8 cellular contexts compared by ENCODE assay signal in the genomic region with DNA sequence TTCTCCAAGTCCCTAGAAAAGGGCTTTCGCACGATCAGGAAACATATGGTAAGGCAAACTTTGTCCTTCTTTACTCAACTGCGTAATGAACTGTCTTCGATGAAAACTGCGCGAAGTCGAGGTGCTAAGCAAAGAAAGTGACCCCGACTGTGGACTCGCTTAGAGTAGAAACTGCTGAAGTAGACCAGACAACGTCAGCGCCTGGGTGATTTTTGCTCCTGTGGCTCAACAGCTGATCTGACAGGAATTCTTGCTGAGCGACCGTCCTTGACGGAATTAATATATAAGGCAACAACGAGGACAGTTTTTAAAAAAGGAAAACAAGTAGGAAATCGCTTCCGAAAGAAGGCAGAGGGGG. TPM values are rescaled to one million over a fixed set of nuclear protein-coding genes. Genes with fewer than 3 reads are reported as not detected.
DNase-seq lines count a peak whose midpoint lies in the region; TF ChIP-seq lines count a peak whose summit lies in the region.

No MANE protein-coding gene starts in this region.

- no peaks in the 10 kb centered on the region for H3K9me3 Mint-ChIP-seq in activated CD4-positive, alpha-beta memory T cell treated with anti-CD3 and anti-CD28 coated beads for 36 hours

- H3K9ac ChIP-seq in mucosa of stomach (ENCODE audit: low read length): peak overlapping the region; percentile 99

- DNase-seq in DMS53 (lab: John Stamatoyannopoulos, UW) (peak; percentile 56), DMS53 treated with DMSO at 0.1 percent for 48 hours (lab: John Stamatoyannopoulos, UW; ENCODE audit: unreplicated experiment) (no peak), HuH-7.5 (ENCODE audit: low spot score) (peak; percentile 16), fibroblast of gingiva (ENCODE audit: low read depth) (peak; percentile 22), vagina (ENCODE audit: extremely low spot score in 2 of 2) (no peak), HPDE6-E6E7 (ENCODE audit: extremely low spot score) (no peak)
- DNase-seq in activated CD4-positive, alpha-beta memory T cell treated with anti-CD3 and anti-CD28 coated beads for 36 hours: peak; percentile 37

- H3K27ac ChIP-seq in vagina: peak overlapping the region; percentile 97

- no peak for TF ChIP-seq CTCF in vagina (IDR thresholded peaks at IDR 0.05)

- H3K4me1 Mint-ChIP-seq in activated CD4-positive, alpha-beta memory T cell treated with anti-CD3 and anti-CD28 coated beads for 36 hours (ENCODE audit: low read depth): peaks cover 19% of the 10 kb centered on the region

- POLR2A ChIA-PET in activated CD4-positive, alpha-beta memory T cell treated with anti-CD3 and anti-CD28 coated beads for 36 hours (lab: Charles Lee): interaction anchor here (1.0 to 1.9 kb wide), 8 partner anchors 10 to 120 kb away, joined by 4 to 15 read pairs (median 5); partner anchors contain the start of gene APH1B

- no peak for TF ChIP-seq POLR2A in vagina (IDR thresholded peaks at IDR 0.05)

- H3K27me3 Mint-ChIP-seq in activated CD4-positive, alpha-beta memory T cell treated with anti-CD3 and anti-CD28 coated beads for 36 hours: no peaks in the 10 kb centered on the region

- H3K4me3 ChIP-seq in mucosa of stomach (ENCODE audit: low read length) (peak overlapping the region; percentile 91), vagina (peak overlapping the region; percentile 84 to 92)

- peak overlapping the region; percentile 96 for H3K27ac Mint-ChIP-seq in activated CD4-positive, alpha-beta memory T cell treated with anti-CD3 and anti-CD28 coated beads for 36 hours

- H3K4me3 Mint-ChIP-seq in activated CD4-positive, alpha-beta memory T cell treated with anti-CD3 and anti-CD28 coated beads for 36 hours: peak overlapping the region; percentile 96

- H3K27me3 ChIP-seq in mucosa of stomach (ENCODE audit: control insufficient read depth, insufficient read depth, low read length) (no peaks in the 10 kb centered on the region), vagina (no peaks in the 10 kb centered on the region)

- H3K36me3 ChIP-seq in mucosa of stomach (ENCODE audit: control insufficient read depth, insufficient read depth, low read length): no peaks in the 10 kb centered on the region
- H3K36me3 ChIP-seq in vagina: peaks cover 0 to 3% of the 10 kb centered on the region in 2 donors

- peaks cover 24% of the 10 kb centered on the region for H3K36me3 Mint-ChIP-seq in activated CD4-positive, alpha-beta memory T cell treated with anti-CD3 and anti-CD28 coated beads for 36 hours

- H3K9me3 ChIP-seq in mucosa of stomach (ENCODE audit: control insufficient read depth, low read length): no peaks in the 10 kb centered on the region
- no peaks in the 10 kb centered on the region for H3K9me3 ChIP-seq in vagina

- intact Hi-C loops in activated CD4-positive, alpha-beta memory T cell treated with anti-CD3 and anti-CD28 coated beads for 36 hours (cut with micrococcal nuclease): loop anchor here (1.0 to 5.0 kb wide), 6 partner anchors 21 to 121 kb away; partner anchors contain the start of gene APH1B
- intact Hi-C loops in vagina (cut with DNase I): no loop called here

- H3K4me1 ChIP-seq in mucosa of stomach (ENCODE audit: control insufficient read depth, insufficient read depth, low read length) (peaks cover 3% of the 10 kb centered on the region), vagina (peaks cover 30% of the 10 kb centered on the region)

- CTCF ChIA-PET in activated CD4-positive, alpha-beta memory T cell treated with anti-CD3 and anti-CD28 coated beads for 36 hours (lab: Charles Lee): interaction anchor here (1.0 to 1.4 kb wide), 2 partner anchors 35 to 88 kb away, joined by 3 to 6 read pairs; no protein-coding TSS in a partner anchor

RNA-seq across cellular contexts. Expression of gene RPS27L, which starts 0.6 kb away (rescaled TPM):
- 100 to 1,000 TPM; 139 to 140 TPM for total RNA-seq in activated CD4-positive, alpha-beta memory T cell treated with anti-CD3 and anti-CD28 coated beads for 36 hours
- 74.6 TPM for total RNA-seq in vagina

RNA-seq across cellular contexts. Expression of gene RAB8B, which starts 32.7 kb away (rescaled TPM):
- total RNA-seq in activated CD4-positive, alpha-beta memory T cell treated with anti-CD3 and anti-CD28 coated beads for 36 hours: 100 to 1,000 TPM; 109 to 119 TPM
- 29.5 TPM for total RNA-seq in vagina

RNA-seq across cellular contexts. Expression of gene LACTB, which starts 35.0 kb away (rescaled TPM):
- total RNA-seq in activated CD4-positive, alpha-beta memory T cell treated with anti-CD3 and anti-CD28 coated beads for 36 hours: 10 to 100 TPM; 23.7 to 24.5 TPM
- total RNA-seq in vagina: 23.3 TPM

Comparison
In these comparisons a context has a peak if more than half of its experiments do, and no peak if none do; other contexts are left out.
1. DNase-seq: peak in DMS53 (single experiment), HuH-7.5 (single experiment), activated CD4-positive, alpha-beta memory T cell treated with anti-CD3 and anti-CD28 coated beads for 36 hours (single experiment) and fibroblast of gingiva (single experiment); none in DMS53 treated with DMSO at 0.1 percent for 48 hours (single experiment), vagina (0 of 2) and HPDE6-E6E7 (single experiment).